Comparison of ENCODE assay signal across 8 cellular contexts in the genomic region with DNA sequence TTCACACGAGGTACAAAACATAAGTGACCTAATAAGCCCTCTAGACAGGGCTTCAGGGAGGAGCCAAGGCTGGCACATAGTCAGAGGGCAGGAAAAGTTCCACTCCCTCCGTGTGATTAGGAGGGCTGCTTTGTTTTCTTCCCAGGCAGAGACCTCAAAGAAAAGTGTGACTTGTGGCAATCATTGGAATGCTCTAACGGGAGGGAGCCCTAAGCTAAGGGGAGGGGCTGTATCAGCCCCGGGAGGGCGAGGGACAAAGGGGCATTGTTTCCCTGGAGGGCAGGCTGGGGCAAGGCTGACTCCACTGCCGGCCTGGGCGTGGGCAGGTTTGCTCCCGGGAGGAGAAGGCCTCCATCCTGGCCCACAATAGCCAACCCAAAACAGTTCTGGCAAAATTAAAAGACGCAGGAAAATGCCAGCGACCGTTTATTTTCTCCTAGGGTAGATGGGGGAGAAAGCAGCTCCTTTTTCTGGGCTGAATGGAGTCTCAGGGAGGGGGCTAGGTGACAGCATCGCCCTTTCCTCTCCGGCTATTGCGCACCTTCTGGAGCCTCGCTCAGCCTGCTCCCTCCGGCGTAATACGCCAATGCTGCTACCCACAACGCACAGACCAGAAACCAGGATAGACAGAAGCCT.
DNase-seq lines count a peak whose midpoint lies in the region; ATAC-seq and TF ChIP-seq lines count a peak whose summit lies in the region.

No MANE protein-coding gene starts in this region.

- intact Hi-C loops in naive thymus-derived CD4-positive, alpha-beta T cell (cut with micrococcal nuclease), result loop anchor here (2.0 to 5.0 kb wide), 10 partner anchors 223 to 1241 kb away; a partner anchor contains a TSS
- intact Hi-C loops in A673 (cut with micrococcal nuclease; ENCODE audit: unreplicated experiment), result loop anchor here (2.0 to 5.0 kb wide), 2 partner anchors 373 to 1277 kb away; no protein-coding TSS in a partner anchor

- no peak for TF ChIP-seq POLR2A in Peyer's patch (IDR thresholded peaks at IDR 0.05)

- no peaks in the 10 kb centered on the region for H3K27me3 ChIP-seq in Peyer's patch
- H3K27me3 ChIP-seq in esophagus (ENCODE audit: control insufficient read depth in 1 of 2, insufficient read depth in 2 of 2, low read length in 2 of 2), result no peaks in the 10 kb centered on the region
- H3K27me3 ChIP-seq in naive thymus-derived CD4-positive, alpha-beta T cell (ENCODE audit: control insufficient read depth in 2 of 2, insufficient read depth in 2 of 2, low read length in 2 of 2), result no peaks in the 10 kb centered on the region
- no peaks in the 10 kb centered on the region for H3K27me3 ChIP-seq in A673 (replicated peaks; ENCODE audit: insufficient read depth, low read depth, low read length, poor library complexity)

- ATAC-seq in naive thymus-derived CD4-positive, alpha-beta T cell, result no peak
- ATAC-seq in GM21529 (IDR thresholded peaks at IDR 0.05; ENCODE audit: unreplicated experiment) (no peak), HG03460 (IDR thresholded peaks at IDR 0.05; ENCODE audit: unreplicated experiment) (no peak), GM21367 (IDR thresholded peaks at IDR 0.05; ENCODE audit: unreplicated experiment) (no peak)

- POLR2A ChIA-PET in naive thymus-derived CD4-positive, alpha-beta T cell (lab: Charles Lee), result interaction anchor here (0.6 to 10.5 kb wide), 7 partner anchors 59 to 640 kb away, joined by 3 to 127 read pairs (median 52); a partner anchor contains a TSS
- POLR2A ChIA-PET in A673 (lab: Charles Lee; ENCODE audit: low non-redundant PET), result no interaction called here

- H3K27ac ChIP-seq in Peyer's patch (peak overlapping the region; percentile 38 to 93 (median 90)), esophagus (ENCODE audit: low read depth in 2 of 2, low read length in 1 of 2) (peak overlapping the region; percentile 75 to 93), A673 (ENCODE audit: low read depth, low read length, poor library complexity, severe bottlenecking) (no peak overlapping the region)
- H3K27ac ChIP-seq in naive thymus-derived CD4-positive, alpha-beta T cell (ENCODE audit: low read depth, low read length), result no peak overlapping the region

- H3K9me3 Mint-ChIP-seq in naive thymus-derived CD4-positive, alpha-beta T cell, result no peaks in the 10 kb centered on the region

- BruUV-seq in A673 (replicated peaks; lab: Mats Ljungman, UMichigan), result no TSS peak

- H3K36me3 ChIP-seq in Peyer's patch (no peaks in the 10 kb centered on the region), esophagus (ENCODE audit: control insufficient read depth in 2 of 2, insufficient read depth in 2 of 2, low read length in 1 of 2) (no peaks in the 10 kb centered on the region), A673 (ENCODE audit: insufficient read depth, low read length, poor library complexity, severe bottlenecking) (no peaks in the 10 kb centered on the region)
- peaks cover 0 to 5% (median 0%) of the 10 kb centered on the region in 3 experiments for H3K36me3 ChIP-seq in naive thymus-derived CD4-positive, alpha-beta T cell (ENCODE audit: control insufficient read depth in 2 of 3, insufficient read depth in 3 of 3, low read length in 3 of 3)

- 44 to 51% methylated on average over 19 of the region's 19 CpGs for WGBS in esophagus, 2 donors

- H3K9me3 ChIP-seq in Peyer's patch (no peaks in the 10 kb centered on the region), esophagus (ENCODE audit: control insufficient read depth in 2 of 2, insufficient read depth in 1 of 2, low read depth in 1 of 2, low read length in 1 of 2) (no peaks in the 10 kb centered on the region), A673 (ENCODE audit: low read depth, low read length, poor library complexity, severe bottlenecking) (no peaks in the 10 kb centered on the region)
- no peaks in the 10 kb centered on the region for H3K9me3 ChIP-seq in naive thymus-derived CD4-positive, alpha-beta T cell (ENCODE audit: control insufficient read depth in 2 of 3, low read length in 3 of 3)

- H3K4me3 ChIP-seq in Peyer's patch (peak overlapping the region; percentile 50 to 71 (median 62)), esophagus (ENCODE audit: low read depth in 1 of 2, low read length in 2 of 2) (peak overlapping the region; percentile 57 to 65), A673 (ENCODE audit: low read depth, low read length, poor library complexity, severe bottlenecking) (no peak overlapping the region)
- peak overlapping the region; percentile 91 for H3K4me3 ChIP-seq in naive thymus-derived CD4-positive, alpha-beta T cell (ENCODE audit: low read length)

- H3K4me3 Mint-ChIP-seq in naive thymus-derived CD4-positive, alpha-beta T cell, result peak overlapping the region; percentile 81 to 92 (median 88)

- H3K4me1 ChIP-seq in Peyer's patch (peaks cover 0 to 29% (median 5%) of the 10 kb centered on the region in 4 donors), esophagus (ENCODE audit: control insufficient read depth in 2 of 2, insufficient read depth in 2 of 2, low read length in 1 of 2) (peaks cover 1 to 10% of the 10 kb centered on the region in 2 donors), A673 (ENCODE audit: insufficient read depth, low read length, poor library complexity, severe bottlenecking) (peaks cover 11% of the 10 kb centered on the region)
- H3K4me1 ChIP-seq in naive thymus-derived CD4-positive, alpha-beta T cell (ENCODE audit: control insufficient read depth in 2 of 2, insufficient read depth in 2 of 2, low read length in 2 of 2), result peaks cover 19 to 22% of the 10 kb centered on the region in 2 donors

- DNase-seq in C1 segment of cervical spinal cord (lab: John Stamatoyannopoulos, UW) (peak in 11 of 14 donors; percentile 16 to 71 (median 64)), Peyer's patch (peak in 1 of 3 donors; percentile 53), A673 (ENCODE audit: low spot score) (no peak)
- DNase-seq in naive thymus-derived CD4-positive, alpha-beta T cell, result no peak

- CTCF ChIA-PET in naive thymus-derived CD4-positive, alpha-beta T cell (lab: Charles Lee), result interaction anchor here (1.2 to 8.8 kb wide), 3 partner anchors 12 to 557 kb away, joined by 4 to 192 read pairs (median 45); a partner anchor contains a TSS
- CTCF ChIA-PET in A673 (lab: Charles Lee), result interaction anchor here (0.5 to 1.0 kb wide), 2 partner anchors 83 to 552 kb away, joined by 4 to 5 read pairs; a partner anchor contains a TSS

- TF ChIP-seq CTCF in Peyer's patch (IDR thresholded peaks at IDR 0.05) (no peak), A673 (conservative IDR thresholded peaks at IDR 0.05; ENCODE audit: low read depth, low read length) (no peak)

- peaks cover 21 to 53% (median 32%) of the 10 kb centered on the region in 7 donors for H3K4me1 Mint-ChIP-seq in naive thymus-derived CD4-positive, alpha-beta T cell

- H3K27me3 Mint-ChIP-seq in naive thymus-derived CD4-positive, alpha-beta T cell, result peaks cover 2 to 17% (median 5%) of the 10 kb centered on the region in 5 donors

- peak overlapping the region; percentile 23 to 99 (median 76) for H3K27ac Mint-ChIP-seq in naive thymus-derived CD4-positive, alpha-beta T cell

- peaks cover 0 to 4% (median 0%) of the 10 kb centered on the region in 5 donors for H3K36me3 Mint-ChIP-seq in naive thymus-derived CD4-positive, alpha-beta T cell

Comparison
In these comparisons a context has a peak if more than half of its experiments do, and no peak if none do; other contexts are left out.
1. DNase-seq: peak in C1 segment of cervical spinal cord (11 of 14); none in naive thymus-derived CD4-positive, alpha-beta T cell (0 of 9) and A673 (single experiment).
2. H3K27ac ChIP-seq: peak in Peyer's patch (4 of 4) and esophagus (2 of 2); none in naive thymus-derived CD4-positive, alpha-beta T cell (single experiment) and A673 (single experiment).